Comparison of ENCODE assay signal across 35 cellular contexts in the genomic region with DNA sequence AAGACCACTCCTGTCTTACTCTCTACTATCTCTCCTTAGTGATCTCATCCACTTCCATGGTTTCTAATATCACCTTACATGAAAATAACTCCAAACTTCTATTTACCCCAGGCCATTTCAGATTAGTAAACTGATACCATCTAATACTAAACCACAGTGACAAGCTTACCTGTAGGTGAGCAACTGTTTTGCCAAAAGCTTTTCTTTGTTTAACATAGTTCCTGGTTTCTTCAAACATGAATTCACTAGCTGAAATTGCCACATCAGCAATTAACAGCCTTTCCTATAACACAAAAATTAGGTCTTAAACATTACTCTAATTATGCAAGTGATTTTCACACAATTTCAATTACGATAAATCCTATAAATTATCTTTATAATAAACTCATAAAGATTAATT. TPM values are rescaled to one million over a fixed set of nuclear protein-coding genes. Genes with fewer than 3 reads are reported as not detected.
"Had no signal": no experiment of that assay in that cellular context is flagged by ENCODE, and none has a peak within 500 bp of the region (broad histone marks: within the 10 kb centered on the region; RNA-seq: fewer than 3 reads in every experiment).

No MANE protein-coding gene starts in this region.

- DNase-seq: activated CD4-positive, alpha-beta T cell treated with anti-CD3 and anti-CD28 coated beads for 48 hours; activated CD4-positive, alpha-beta T cell treated with anti-CD3 and anti-CD28 coated beads, Interleukin-2, amount 50 U/mL, for 48 hours; activated CD8-positive, alpha-beta memory T cell treated with anti-CD3 and anti-CD28 coated beads, Interleukin-2, amount 50 U/mL, for 4 hours; activated gamma-delta T cell; activated naive CD4-positive, alpha-beta T cell treated with anti-CD3 and anti-CD28 coated beads, Interleukin-2, amount 10 ng/mL, durations not matched to agents 7 days and 5 days; activated naive CD8-positive, alpha-beta T cell treated with anti-CD3 and anti-CD28 coated beads, Interleukin-2, amount 10 ng/mL, durations not matched to agents 7 days and 5 days; activated T-cell treated with anti-CD3 and anti-CD28 coated beads, Interleukin-2, amount 50 U/mL, for 24 hours; dorsolateral prefrontal cortex; effector memory CD4-positive, alpha-beta T cell; foreskin fibroblast; heart right ventricle; left lung; lower lobe of right lung; mesendoderm; retina; sigmoid colon; small intestine; stimulated activated CD4-positive, alpha-beta T cell treated with anti-CD3 and anti-CD28 coated beads, Interleukin-1b, Interleukin-23, amount 100 ng/mL, for 48 hours; stimulated activated naive CD4-positive, alpha-beta T cell treated with Interleukin-2 at 50 U/mL for 16 hours; T-helper 9 cell; WERI-Rb-1 had no signal

- H3K4me1 Mint-ChIP-seq: brain, nephron had no signal

- ATAC-seq: activated CD4-positive, CD25-positive, alpha-beta regulatory T cell treated with anti-CD3 and anti-CD28 coated beads, Interleukin-2, amount 50 U/mL, for 24 hours; esophagus mucosa; heart right ventricle; lower lobe of right lung had no signal

- H3K4me1 ChIP-seq: heart right ventricle, sigmoid colon had no signal

- H3K27me3 Mint-ChIP-seq: progenitor cell of endocrine pancreas had no signal

- H3K4me3 ChIP-seq: ascending aorta, coronary artery, dorsolateral prefrontal cortex, heart right ventricle, left lung, lower lobe of right lung, sigmoid colon, tibial nerve had no signal

- H3K27me3 ChIP-seq: ascending aorta, left lung, sigmoid colon, tibial nerve had no signal

- FAIRE-seq: small intestine, TTC549 had no signal

- H3K27ac Mint-ChIP-seq: activated naive CD4-positive, alpha-beta T cell treated with anti-CD3 and anti-CD28 coated beads, Interleukin-2, amount 10 ng/mL, durations not matched to agents 7 days and 5 days; activated naive CD8-positive, alpha-beta T cell treated with anti-CD3 and anti-CD28 coated beads, Interleukin-2, amount 10 ng/mL, durations not matched to agents 7 days and 5 days; activated T-cell treated with anti-CD3 and anti-CD28 coated beads, Interleukin-2, amount 50 U/mL, for 24 hours; brain; nephron; progenitor cell of endocrine pancreas; T-helper 1 cell treated with Interleukin-12 subunit alpha and Interleukin-12 subunit beta and Interleukin-4 antibody, amounts not matched to agents 30 μg/mL and 1 μg/mL, for 36 hours had no signal

- H3K9me3 Mint-ChIP-seq: activated naive CD4-positive, alpha-beta T cell treated with anti-CD3 and anti-CD28 coated beads, Interleukin-2, amount 10 ng/mL, durations not matched to agents 7 days and 5 days; activated naive CD8-positive, alpha-beta T cell treated with anti-CD3 and anti-CD28 coated beads, Interleukin-2, amount 10 ng/mL, durations not matched to agents 7 days and 5 days; activated T-cell treated with anti-CD3 and anti-CD28 coated beads, Interleukin-2, amount 50 U/mL, for 24 hours; brain; nephron; T-helper 1 cell treated with Interleukin-12 subunit alpha and Interleukin-12 subunit beta and Interleukin-4 antibody, amounts not matched to agents 30 μg/mL and 1 μg/mL, for 36 hours had no signal

- H3K4me3 Mint-ChIP-seq: activated naive CD4-positive, alpha-beta T cell treated with anti-CD3 and anti-CD28 coated beads, Interleukin-2, amount 10 ng/mL, durations not matched to agents 7 days and 5 days; activated naive CD8-positive, alpha-beta T cell treated with anti-CD3 and anti-CD28 coated beads, Interleukin-2, amount 10 ng/mL, durations not matched to agents 7 days and 5 days; activated T-cell treated with anti-CD3 and anti-CD28 coated beads, Interleukin-2, amount 50 U/mL, for 24 hours; brain; nephron; T-helper 1 cell treated with Interleukin-12 subunit alpha and Interleukin-12 subunit beta and Interleukin-4 antibody, amounts not matched to agents 30 μg/mL and 1 μg/mL, for 36 hours had no signal

- H3K36me3 Mint-ChIP-seq: activated naive CD4-positive, alpha-beta T cell treated with anti-CD3 and anti-CD28 coated beads, Interleukin-2, amount 10 ng/mL, durations not matched to agents 7 days and 5 days; activated naive CD8-positive, alpha-beta T cell treated with anti-CD3 and anti-CD28 coated beads, Interleukin-2, amount 10 ng/mL, durations not matched to agents 7 days and 5 days; brain had no signal

- H3K27ac ChIP-seq: coronary artery, dorsolateral prefrontal cortex, heart right ventricle, left lung, lower lobe of right lung, neutrophil, sigmoid colon, tibial nerve, WERI-Rb-1 had no signal

- H3K36me3 ChIP-seq: heart right ventricle, left lung, lower lobe of right lung, neutrophil, sigmoid colon, WERI-Rb-1 had no signal

- H3K9me3 ChIP-seq: ascending aorta, heart right ventricle, left lung, lower lobe of right lung, neutrophil, sigmoid colon, tibial nerve had no signal

RNA-seq across cellular contexts. Expression of gene ACADL, which starts 22.1 kb away (rescaled TPM):
- total RNA-seq: activated CD8-positive, alpha-beta memory T cell treated with anti-CD3 and anti-CD28 coated beads for 36 hours; activated naive CD8-positive, alpha-beta T cell treated with anti-CD3 and anti-CD28 coated beads, Interleukin-2, amount 10 ng/mL, durations not matched to agents 7 days and 5 days; glomerular endothelial cell; osteocyte had no signal
